Comparison of ENCODE assay signal across 1 cellular context in genomic region chr5:150442699-150443080, GRCh38.
TF ChIP-seq lines count a peak whose summit lies in the region.

No MANE protein-coding gene starts in this region.

TF ChIP-seq in H1, 55 proteins besides CTCF, POLR2A, EP300 and RAD21:
- TF ChIP-seq SIX5 (IDR thresholded peaks at IDR 0.05; ENCODE audit: low read depth, low read length) (no peak), POLR2AphosphoS5 (IDR thresholded peaks at IDR 0.05; ENCODE audit: low read depth, low read length) (peak; percentile 82), ATF3 (IDR thresholded peaks at IDR 0.05; ENCODE audit: insufficient read depth, low read depth, low read length) (0 out of 2 replicates have a peak, but pooled peaks have one; percentile 38), SIN3A (conservative IDR thresholded peaks at IDR 0.05 in 1 of 2, IDR thresholded peaks at IDR 0.05 in 1 of 2; ENCODE audit: low read depth in 1 of 2, low read length in 2 of 2) (0 out of 4 replicates have a peak, but pooled peaks of 1 of the 2 experiments have one; percentile 17), SRF (IDR thresholded peaks at IDR 0.05; ENCODE audit: low read depth, low read length) (no peak), CEBPB (IDR thresholded peaks at IDR 0.05; ENCODE audit: low read depth, low read length) (peak; percentile 73; the same call in 1 of the 2 replicates), GABPA (IDR thresholded peaks at IDR 0.05; ENCODE audit: borderline replicate concordance, insufficient read depth, low read length) (no peak)
- TF ChIP-seq, protein P1, sequence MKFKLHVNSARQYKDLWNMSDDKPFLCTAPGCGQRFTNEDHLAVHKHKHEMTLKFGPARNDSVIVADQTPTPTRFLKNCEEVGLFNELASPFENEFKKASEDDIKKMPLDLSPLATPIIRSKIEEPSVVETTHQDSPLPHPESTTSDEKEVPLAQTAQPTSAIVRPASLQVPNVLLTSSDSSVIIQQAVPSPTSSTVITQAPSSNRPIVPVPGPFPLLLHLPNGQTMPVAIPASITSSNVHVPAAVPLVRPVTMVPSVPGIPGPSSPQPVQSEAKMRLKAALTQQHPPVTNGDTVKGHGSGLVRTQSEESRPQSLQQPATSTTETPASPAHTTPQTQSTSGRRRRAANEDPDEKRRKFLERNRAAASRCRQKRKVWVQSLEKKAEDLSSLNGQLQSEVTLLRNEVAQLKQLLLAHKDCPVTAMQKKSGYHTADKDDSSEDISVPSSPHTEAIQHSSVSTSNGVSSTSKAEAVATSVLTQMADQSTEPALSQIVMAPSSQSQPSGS (IDR thresholded peaks at IDR 0.05; ENCODE audit: low read length): peak; percentile 32; the same call in 1 of the 2 replicates
